In the genomic region with DNA sequence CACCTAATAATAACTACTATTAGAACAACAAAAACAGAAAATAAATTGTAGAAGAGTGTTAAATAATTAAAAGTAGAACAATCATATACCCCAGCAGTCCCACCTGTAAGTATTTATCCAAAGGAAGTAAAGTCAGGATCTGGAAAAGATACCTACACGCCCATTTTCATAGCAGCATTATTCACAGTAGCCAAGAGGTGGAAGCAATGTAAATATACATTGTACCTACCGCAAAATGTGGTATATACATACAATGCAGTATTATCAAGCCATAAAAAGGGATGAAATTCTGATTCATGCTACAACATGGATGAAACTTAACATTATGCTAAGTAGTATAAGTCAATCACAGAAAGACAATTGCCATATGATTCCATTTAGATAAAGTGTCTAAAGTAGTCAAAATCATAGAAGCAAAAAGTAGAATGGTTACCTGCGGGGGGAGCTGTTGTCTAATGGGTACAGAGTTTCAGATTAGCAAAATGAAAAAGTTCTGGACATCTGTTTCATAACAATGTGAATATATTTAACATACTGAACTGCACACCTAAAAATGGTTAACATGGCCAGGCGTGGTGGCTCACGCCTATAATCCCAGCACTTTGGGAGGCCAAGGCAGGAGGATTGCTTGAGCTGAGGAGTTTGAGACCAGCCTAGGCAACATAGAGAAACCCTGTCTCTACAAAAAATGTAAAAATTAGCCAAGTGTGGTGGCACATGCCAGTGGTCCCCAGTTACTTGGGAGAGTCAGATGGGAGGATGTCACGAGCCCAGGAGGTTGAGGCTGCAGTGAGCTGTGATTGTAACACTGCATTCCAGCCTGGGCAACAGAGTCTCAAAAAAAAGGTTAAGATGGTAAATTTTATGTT, we compare ENCODE assay signal across 8 cellular contexts. TPM values are rescaled to one million over a fixed set of nuclear protein-coding genes. Genes with fewer than 3 reads are reported as not detected.
A peak's percentile ranks its signal among the peaks of the same experiment; 100 is the strongest.
DNase-seq lines count a peak whose midpoint lies in the region; ATAC-seq, FAIRE-seq and TF ChIP-seq lines count a peak whose summit lies in the region.

No MANE protein-coding gene starts in this region.

- no peak overlapping the region for H3K4me3 Mint-ChIP-seq in neural progenitor cell

- H3K4me2 ChIP-seq in neural progenitor cell: no peak overlapping the region

- no peaks in the 10 kb centered on the region for H3K9me3 ChIP-seq in neural progenitor cell (ENCODE audit: low read depth)

- no peaks in the 10 kb centered on the region for H3K4me1 ChIP-seq in neural progenitor cell

- H3K27ac Mint-ChIP-seq in neural progenitor cell: peak overlapping the region; percentile 64

- no peaks in the 10 kb centered on the region for H3K36me3 ChIP-seq in neural progenitor cell

- peak; percentile 71 for FAIRE-seq in H54 (lab: Jason Lieb, UNC)

- peaks cover 5% of the 10 kb centered on the region for H3K27me3 Mint-ChIP-seq in neural progenitor cell (ENCODE audit: insufficient read depth, low read depth)

- TF ChIP-seq POLR2A in H54 (IDR thresholded peaks at IDR 0.05; ENCODE audit: low read depth, low read length): no peak

- H3K9ac ChIP-seq in neural progenitor cell: no peak overlapping the region

- DNase-seq in H54 (ENCODE audit: insufficient read length, low spot score): no peak
- peak; percentile 30 to 52 for DNase-seq in NCI-H526 (lab: John Stamatoyannopoulos, UW)
- DNase-seq in activated CD4-positive, alpha-beta T cell treated with anti-CD3 and anti-CD28 coated beads, Interleukin-2, amount 50 U/mL, for 48 hours: peak; percentile 53 to 66
- peak; percentile 67 for DNase-seq in epithelial cell of esophagus (ENCODE audit: low read depth)
- DNase-seq in neural progenitor cell (ENCODE audit: low spot score): no peak
- DNase-seq in NCI-H1436 treated with DMSO at 0.1 percent for 48 hours (lab: John Stamatoyannopoulos, UW): no peak

- no peaks in the 10 kb centered on the region for H3K79me2 ChIP-seq in neural progenitor cell (ENCODE audit: low read depth)

- no peak overlapping the region for H3K4me3 ChIP-seq in epithelial cell of esophagus (ENCODE audit: low read length)
- H3K4me3 ChIP-seq in neural progenitor cell: no peak overlapping the region

- H3K27ac ChIP-seq in C4-2B (no peak overlapping the region), neural progenitor cell (no peak overlapping the region)

- H2AFZ ChIP-seq in neural progenitor cell (replicated peaks): no peak overlapping the region

- H3K4me1 Mint-ChIP-seq in neural progenitor cell: peaks cover 3% of the 10 kb centered on the region

- H3K27me3 ChIP-seq in neural progenitor cell: no peaks in the 10 kb centered on the region

- no peak for ATAC-seq in HG02981 (IDR thresholded peaks at IDR 0.05; ENCODE audit: unreplicated experiment)

- H3F3A ChIP-seq in neural progenitor cell (ENCODE audit: low read depth): no peaks in the 10 kb centered on the region

- H4K20me1 ChIP-seq in neural progenitor cell (ENCODE audit: low read depth): no peaks in the 10 kb centered on the region

- H3K36me3 Mint-ChIP-seq in neural progenitor cell: no peaks in the 10 kb centered on the region

- no peaks in the 10 kb centered on the region for H3K9me3 Mint-ChIP-seq in neural progenitor cell

- TF ChIP-seq CTCF in C4-2B (conservative IDR thresholded peaks at IDR 0.05) (peak; percentile 85), epithelial cell of esophagus (IDR thresholded peaks at IDR 0.05; ENCODE audit: insufficient read depth, low read depth, low read length, missing control alignments) (peak; percentile 64), neural progenitor cell (IDR thresholded peaks at IDR 0.05) (peak; percentile 61)

RNA-seq across cellular contexts. Expression of gene TMED4, which starts 6.0 kb away (rescaled TPM):
- total RNA-seq in neural progenitor cell (ENCODE audit: low replicate concordance): 95.8 and 222 TPM in 2 replicates

RNA-seq across cellular contexts. Expression of gene DDX56, which starts 14.4 kb away (rescaled TPM):
- total RNA-seq in neural progenitor cell (ENCODE audit: low replicate concordance): 61.0 and 67.5 TPM in 2 replicates

RNA-seq across cellular contexts. Expression of gene OGDH, which starts 18.4 kb away (rescaled TPM):
- total RNA-seq in neural progenitor cell (ENCODE audit: low replicate concordance): 25.2 and 54.4 TPM in 2 replicates

RNA-seq across cellular contexts. Expression of gene NPC1L1, which starts 46.9 kb away (rescaled TPM):
- total RNA-seq in neural progenitor cell (ENCODE audit: low replicate concordance): 0.09 TPM in 1 of 2 replicates, not detected in the other

Comparison
In these comparisons a context has a peak if more than half of its experiments do, and no peak if none do; other contexts are left out.
1. DNase-seq: peak in NCI-H526 (2 of 2), activated CD4-positive, alpha-beta T cell treated with anti-CD3 and anti-CD28 coated beads, Interleukin-2, amount 50 U/mL, for 48 hours (2 of 2) and epithelial cell of esophagus (single experiment); none in H54 (single experiment), neural progenitor cell (single experiment) and NCI-H1436 treated with DMSO at 0.1 percent for 48 hours (single experiment).
2. Peak in every context shown above with its lines, with median percentiles within 50 percentile points of each other: CTCF ChIP-seq.